Comparison of ENCODE assay signal across 18 cellular contexts in the genomic region with DNA sequence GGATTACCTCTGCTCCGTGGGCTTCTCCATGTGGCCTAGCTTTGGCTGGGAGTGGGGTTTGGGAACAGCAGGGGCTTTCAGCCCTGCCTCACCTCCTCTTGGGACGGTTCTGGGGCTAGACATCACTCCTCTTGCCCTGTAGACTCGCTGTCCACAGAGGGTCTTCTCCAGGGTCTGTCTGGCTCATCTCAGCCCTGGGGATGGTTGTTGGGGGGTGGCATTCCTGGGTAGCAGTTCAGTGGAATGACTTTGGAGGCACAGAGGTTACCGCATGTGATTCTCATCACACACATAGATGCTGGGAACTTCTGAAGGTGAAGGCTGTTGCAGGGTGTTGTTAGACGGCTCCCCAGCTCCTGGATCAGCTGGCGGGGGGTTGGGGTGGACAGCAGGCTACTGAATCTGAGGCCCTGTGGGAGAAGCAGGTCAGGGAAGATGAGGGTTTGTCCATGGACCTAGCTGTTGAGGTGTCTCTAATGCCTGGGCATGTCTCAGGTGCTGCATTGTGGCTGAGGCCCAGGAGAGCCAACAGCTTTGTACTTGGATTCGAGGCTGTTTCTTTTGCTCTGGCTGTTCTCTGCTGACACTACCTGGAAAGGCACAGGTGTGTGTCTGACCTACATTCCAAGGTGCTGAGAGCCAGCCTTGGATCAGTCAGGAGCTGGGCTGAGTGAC. TPM values are rescaled to one million over a fixed set of nuclear protein-coding genes. Genes with fewer than 3 reads are reported as not detected.
DNase-seq lines count a peak whose midpoint lies in the region; ATAC-seq and TF ChIP-seq lines count a peak whose summit lies in the region.
"Had no signal": no experiment of that assay in that cellular context is flagged by ENCODE, and none has a peak within 500 bp of the region (broad histone marks: within the 10 kb centered on the region; RNA-seq: fewer than 3 reads in every experiment).

No MANE protein-coding gene starts in this region.

- H3K27ac Mint-ChIP-seq in chondrocyte (ENCODE audit: unreplicated experiment), result no peak overlapping the region
- H3K27ac Mint-ChIP-seq in neural crest cell (ENCODE audit: unreplicated experiment), result peak overlapping the region; percentile 43

- no peaks in the 10 kb centered on the region for H3K36me3 ChIP-seq in suprapubic skin

- no peak overlapping the region for H3K4me3 Mint-ChIP-seq in chondrocyte (ENCODE audit: unreplicated experiment)
- H3K4me3 Mint-ChIP-seq in neural crest cell, result no peak overlapping the region

- no peak for TF ChIP-seq EP300 in suprapubic skin (IDR thresholded peaks at IDR 0.05)

- H3K36me3 Mint-ChIP-seq in chondrocyte (ENCODE audit: low read depth), result no peaks in the 10 kb centered on the region
- H3K36me3 Mint-ChIP-seq in neural crest cell (ENCODE audit: low read depth), result no peaks in the 10 kb centered on the region

- no peak for TF ChIP-seq CTCF in chondrocyte (IDR thresholded peaks at IDR 0.05)
- no peak for TF ChIP-seq CTCF in neural crest cell (conservative IDR thresholded peaks at IDR 0.05)
- TF ChIP-seq CTCF in suprapubic skin (IDR thresholded peaks at IDR 0.05), result no peak

- DNase-seq in activated effector memory CD4-positive, alpha-beta T cell treated with anti-CD3 and anti-CD28 coated beads, Interleukin-2, amount 50 U/mL, for 16 hours, result peak; percentile 30
- no peak for DNase-seq in activated effector memory CD4-positive, alpha-beta T cell treated with Interleukin-2 at 50 U/mL for 16 hours
- DNase-seq in chondrocyte (ENCODE audit: low spot score) (peak; percentile 40), neural crest cell (ENCODE audit: low read depth, low spot score) (no peak), suprapubic skin (ENCODE audit: low spot score in 2 of 2) (peak; percentile 37 to 41), NCI-H510A (lab: John Stamatoyannopoulos, UW) (no peak)
- no peak for DNase-seq in stimulated activated CD4-positive, alpha-beta T cell treated with anti-CD3 and anti-CD28 coated beads, Interleukin-4, amount 100 ng/mL, for 1 hour
- DNase-seq: C1 segment of cervical spinal cord, DMS153, KG1, NCI-H1436, NCI-H2029 treated with DMSO at 0.1 percent for 48 hours, NCI-H510A treated with DMSO at 0.1 percent for 48 hours, NCI-H82, Right ventricle myocardium superior had no signal

- no peak overlapping the region for H3K27ac ChIP-seq in suprapubic skin

- H3K9me3 ChIP-seq in suprapubic skin, result no peaks in the 10 kb centered on the region

- H3K27me3 Mint-ChIP-seq in chondrocyte (ENCODE audit: low read depth), result peaks cover 25% of the 10 kb centered on the region
- no peaks in the 10 kb centered on the region for H3K27me3 Mint-ChIP-seq in neural crest cell (ENCODE audit: low read depth)

- H3K4me1 Mint-ChIP-seq in chondrocyte (ENCODE audit: low read depth) (no peaks in the 10 kb centered on the region), neural crest cell (no peaks in the 10 kb centered on the region)

- WGBS in suprapubic skin, result 82% methylated on average over 4 of the region's 7 CpGs

- no peak overlapping the region for H3K4me3 ChIP-seq in suprapubic skin

- H3K4me1 ChIP-seq in suprapubic skin, result no peaks in the 10 kb centered on the region

- no peak for ATAC-seq in GM18511 (IDR thresholded peaks at IDR 0.05; ENCODE audit: unreplicated experiment)
- ATAC-seq: HepG2 had no signal

- peaks cover 3% of the 10 kb centered on the region for H3K27me3 ChIP-seq in suprapubic skin

- no peak for TF ChIP-seq POLR2A in suprapubic skin (IDR thresholded peaks at IDR 0.05)

- H3K9me3 Mint-ChIP-seq in chondrocyte (ENCODE audit: low read depth) (no peaks in the 10 kb centered on the region), neural crest cell (no peaks in the 10 kb centered on the region)

RNA-seq across cellular contexts. Expression of a gene that starts 23.8 kb away (rescaled TPM):
- not detected in 3 replicates for total RNA-seq in chondrocyte
- not detected in 2 replicates for total RNA-seq in neural crest cell
- 10 to 100 TPM; 14.4 to 62.9 (median 33.6) TPM for total RNA-seq in suprapubic skin
- total RNA-seq: A673, HepG2 had no signal

Comparison
In these comparisons a context has a peak if more than half of its experiments do, and no peak if none do; other contexts are left out.
1. DNase-seq: peak in activated effector memory CD4-positive, alpha-beta T cell treated with anti-CD3 and anti-CD28 coated beads, Interleukin-2, amount 50 U/mL, for 16 hours (single experiment), chondrocyte (single experiment) and suprapubic skin (2 of 2); none in activated effector memory CD4-positive, alpha-beta T cell treated with Interleukin-2 at 50 U/mL for 16 hours (single experiment), neural crest cell (single experiment), stimulated activated CD4-positive, alpha-beta T cell treated with anti-CD3 and anti-CD28 coated beads, Interleukin-4, amount 100 ng/mL, for 1 hour (single experiment) and NCI-H510A (single experiment).
2. RNA of a gene that starts 23.8 kb away (total RNA-seq): 14.4 to 62.9 TPM in suprapubic skin; not detected in chondrocyte and not detected in neural crest cell; every median in the first group is over 10 times any median in the second.